ENCODE assay signal across 8 cellular contexts in genomic region chr13:19861762-19862161, GRCh38. TPM values are rescaled to one million over a fixed set of nuclear protein-coding genes. Genes with fewer than 3 reads are reported as not detected.
A peak's percentile ranks its signal among the peaks of the same experiment; 100 is the strongest.
DNase-seq lines count a peak whose midpoint lies in the region; ATAC-seq, FAIRE-seq and TF ChIP-seq lines count a peak whose summit lies in the region.

No MANE protein-coding gene starts in this region.

- no peak for FAIRE-seq in K562 (lab: Jason Lieb, UNC)

- peaks cover 51% of the 10 kb centered on the region for H3K79me2 ChIP-seq in K562 (ENCODE audit: control insufficient read depth, insufficient read depth, low read length)

- intact Hi-C loops in K562 (cut with micrococcal nuclease) (loop anchor here (5.0 to 10.0 kb wide), 2 partner anchors 77 to 101 kb away; partner anchors contain the start of gene PSPC1), transverse colon (cut with DNase I; ENCODE audit: low total_unique reads) (loop anchor here (5.0 kb wide), 1 partner anchor 96 kb away; the partner anchor contains the start of gene ZMYM2)

- no peak overlapping the region for H2AFZ ChIP-seq in K562 (ENCODE audit: low read depth, low read length)

- peak overlapping the region; percentile 92 for H3K4me2 ChIP-seq in K562 (ENCODE audit: insufficient read depth, low read length)

- H3K27ac Mint-ChIP-seq in activated T-cell treated with anti-CD3 and anti-CD28 coated beads, Interleukin-2, amount 50 U/mL, for 72 hours = peak overlapping the region; percentile 97
- peak overlapping the region; percentile 92 for H3K27ac Mint-ChIP-seq in memory B cell

- H3K36me3 ChIP-seq in K562 (ENCODE audit: control insufficient read depth, insufficient read depth, low read length) = peaks cover 17% of the 10 kb centered on the region; the same call in 2 of the 3 replicates
- H3K36me3 ChIP-seq in transverse colon = peaks cover 0 to 11% (median 1%) of the 10 kb centered on the region in 4 donors

- H3K27ac ChIP-seq in K562 (ENCODE audit: extremely low read depth, low read depth, low read length) (peak overlapping the region; percentile 86; the same call in 1 of the 3 replicates), transverse colon (peak overlapping the region; percentile 96 to 100 (median 99))

- TF ChIP-seq POLR2A in K562 (conservative IDR thresholded peaks at IDR 0.05) (no peak), transverse colon (IDR thresholded peaks at IDR 0.05) (no peak)

- H3K4me1 ChIP-seq in K562 (replicated peaks in 1 of 2; ENCODE audit: control insufficient read depth in 2 of 2, insufficient read depth in 2 of 2, low read length in 2 of 2) = peaks cover 15 to 20% of the 10 kb centered on the region in 2 experiments; a peak in 4 of 5 replicates
- peaks cover 9 to 27% (median 18%) of the 10 kb centered on the region in 4 donors for H3K4me1 ChIP-seq in transverse colon

- H3K4me3 ChIP-seq in K562 (peak overlapping the region; percentile 83), transverse colon (peak overlapping the region in 3 of 4 donors; percentile 69 to 86 (median 85))

- peaks cover 26% of the 10 kb centered on the region for H3K4me1 Mint-ChIP-seq in activated T-cell treated with anti-CD3 and anti-CD28 coated beads, Interleukin-2, amount 50 U/mL, for 72 hours (ENCODE audit: low read depth)
- peaks cover 23% of the 10 kb centered on the region for H3K4me1 Mint-ChIP-seq in memory B cell

- no peak for DNase-seq in activated T-cell treated with anti-CD3 and anti-CD28 coated beads, Interleukin-2, amount 50 U/mL, for 72 hours
- no peak for DNase-seq in activated T-cell treated with anti-CD3 and anti-CD28 coated beads, Interleukin-2, amount 50 U/mL, for 48 hours
- no peak for DNase-seq in K562 (ENCODE audit: extremely low read depth in 1 of 4, low spot score in 3 of 4)
- DNase-seq in memory B cell (ENCODE audit: low spot score in 2 of 2) = no peak
- DNase-seq in transverse colon = no peak
- no peak for DNase-seq in amniotic stem cell (lab: John Stamatoyannopoulos, UW)
- DNase-seq in hippocampal formation (lab: John Stamatoyannopoulos, UW) = no peak

- H3K9me3 Mint-ChIP-seq in activated T-cell treated with anti-CD3 and anti-CD28 coated beads, Interleukin-2, amount 50 U/mL, for 72 hours = no peaks in the 10 kb centered on the region
- no peaks in the 10 kb centered on the region for H3K9me3 Mint-ChIP-seq in memory B cell

- H3K9ac ChIP-seq in K562 (ENCODE audit: insufficient read depth in 1 of 2, low read depth in 2 of 2, low read length in 2 of 2) = peak overlapping the region in 1 of 2 experiments; percentile 79; a peak in 3 of 4 replicates

- POLR2A ChIA-PET in K562 (lab: Yijun Ruan, JAX) = interaction anchor here (0.7 to 1.1 kb wide), 3 partner anchors 9 to 23 kb away, joined by 3 read pairs; no protein-coding TSS in a partner anchor

- H3K4me3 Mint-ChIP-seq in activated T-cell treated with anti-CD3 and anti-CD28 coated beads, Interleukin-2, amount 50 U/mL, for 72 hours = peak overlapping the region; percentile 97 to 99
- peak overlapping the region; percentile 97 for H3K4me3 Mint-ChIP-seq in memory B cell

- 0% methylated on average over 4 of the region's 4 CpGs for WGBS in K562 (ENCODE audit: insufficient coverage, low coverage, missing lambda C conversion rate)
- 5 to 6% methylated on average over 3 to 4 of the region's 4 CpGs for WGBS in transverse colon (ENCODE audit: low coverage in 1 of 2), 2 donors

- in situ Hi-C loops in K562 (cut with MboI) (no loop called here), transverse colon (cut with MboI; ENCODE audit: low pct_ligation_motif_present in 1 of 4, low pct_unique_long_range_greater_than_20kb in 1 of 4, low sequenced_read_pairs in 3 of 4) (no loop called here)

- no peak for TF ChIP-seq EP300 in K562 (IDR thresholded peaks at IDR 0.05; ENCODE audit: low read length)
- TF ChIP-seq EP300 in transverse colon (IDR thresholded peaks at IDR 0.05; ENCODE audit: low read depth) = no peak

- no peaks in the 10 kb centered on the region for H3K9me1 ChIP-seq in K562 (ENCODE audit: control insufficient read depth, insufficient read depth, low read length)

- H3K36me3 Mint-ChIP-seq in activated T-cell treated with anti-CD3 and anti-CD28 coated beads, Interleukin-2, amount 50 U/mL, for 72 hours (ENCODE audit: insufficient read depth in 2 of 2) = peaks cover 10 to 19% of the 10 kb centered on the region in 2 donors
- H3K36me3 Mint-ChIP-seq in memory B cell = peaks cover 11% of the 10 kb centered on the region

- BruUV-seq in K562 (replicated peaks; lab: Mats Ljungman, UMichigan) = no TSS peak

- ATAC-seq in activated T-cell treated with anti-CD3 and anti-CD28 coated beads, Interleukin-2, amount 50 U/mL, for 72 hours (replicated peaks in 1 of 2) = no peak
- ATAC-seq in K562 (no peak), memory B cell (ENCODE audit: low read depth) (no peak), HG02885 (IDR thresholded peaks at IDR 0.05; ENCODE audit: poor library complexity, unreplicated experiment) (no peak)

- no peaks in the 10 kb centered on the region for H3K9me3 ChIP-seq in K562 (replicated peaks; ENCODE audit: control insufficient read depth, insufficient read depth, low read depth, low read length)
- no peaks in the 10 kb centered on the region for H3K9me3 ChIP-seq in transverse colon

- H3K27me3 ChIP-seq in K562 (ENCODE audit: control insufficient read depth in 2 of 2, insufficient read depth in 2 of 2, low read length in 2 of 2) (no peaks in the 10 kb centered on the region), transverse colon (no peaks in the 10 kb centered on the region)

- TF ChIP-seq CTCF in K562 (IDR thresholded peaks at IDR 0.05 in 2 of 3, conservative IDR thresholded peaks at IDR 0.05 in 1 of 3; ENCODE audit: insufficient read depth in 2 of 3, low read depth in 1 of 3, low read length in 3 of 3) = no peak
- no peak for TF ChIP-seq CTCF in transverse colon (IDR thresholded peaks at IDR 0.05)

- CTCF ChIA-PET in K562 (lab: Yijun Ruan, JAX; ENCODE audit: low intra/inter-chr PET ratio) = no interaction called here

- no peak for TF ChIP-seq RAD21 in K562 (CRISPR knock-in tag; conservative IDR thresholded peaks at IDR 0.05 in 1 of 2, IDR thresholded peaks at IDR 0.05 in 1 of 2)

- H4K20me1 ChIP-seq in K562 (replicated peaks; ENCODE audit: control insufficient read depth, insufficient read depth, low read length) = no peaks in the 10 kb centered on the region

- H3K27me3 Mint-ChIP-seq in activated T-cell treated with anti-CD3 and anti-CD28 coated beads, Interleukin-2, amount 50 U/mL, for 72 hours (ENCODE audit: low read depth) = no peaks in the 10 kb centered on the region
- no peaks in the 10 kb centered on the region for H3K27me3 Mint-ChIP-seq in memory B cell

TF ChIP-seq in K562, 482 proteins besides CTCF, POLR2A, EP300 and RAD21 (continues in another document):
- TF ChIP-seq POLR2B (IDR thresholded peaks at IDR 0.05; ENCODE audit: low read depth, partially characterized antibody) = no peak
- TF ChIP-seq ILF3 (IDR thresholded peaks at IDR 0.05; ENCODE audit: borderline replicate concordance) = no peak
- no peak for TF ChIP-seq FOXK1 (CRISPR knock-in tag; IDR thresholded peaks at IDR 0.05; ENCODE audit: borderline replicate concordance)
- TF ChIP-seq TCF3 (CRISPR knock-in tag; IDR thresholded peaks at IDR 0.05) = no peak
- no peak for TF ChIP-seq CBX1 (IDR thresholded peaks at IDR 0.05; ENCODE audit: low read depth)
- no peak for TF ChIP-seq ILK (tag; IDR thresholded peaks at IDR 0.05; ENCODE audit: borderline replicate concordance, low read depth)
- no peak for TF ChIP-seq RBBP5 (IDR thresholded peaks at IDR 0.05; ENCODE audit: borderline replicate concordance, insufficient read depth, low read length, poor library complexity, severe bottlenecking)
- no peak for TF ChIP-seq KDM2B (CRISPR knock-in tag; IDR thresholded peaks at IDR 0.05)
- no peak for TF ChIP-seq TFE3 (CRISPR knock-in tag; IDR thresholded peaks at IDR 0.05)
- peak; percentile 17 for TF ChIP-seq MEIS2 (IDR thresholded peaks at IDR 0.05; ENCODE audit: partially characterized antibody)
- TF ChIP-seq DNMT1 (IDR thresholded peaks at IDR 0.05) = no peak

RNA-seq across cellular contexts. Expression of gene ZMYM5, which starts 1.7 kb away (rescaled TPM):
- total RNA-seq in activated T-cell treated with anti-CD3 and anti-CD28 coated beads, Interleukin-2, amount 50 U/mL, for 72 hours = 10 to 100 TPM; 23.6 to 29.0 TPM
- total RNA-seq in K562 (2011; cell fraction: chromatin; rRNA removed; ENCODE audit: low replicate concordance) = 10.6 and 27.2 TPM in 2 replicates
- total RNA-seq in K562 (2011; cell fraction: nucleolus; rRNA removed) = 6.8 and 7.3 TPM in 2 replicates
- total RNA-seq in K562 (2011; cell fraction: nucleoplasm; rRNA removed) = 13.3 and 14.8 TPM in 2 replicates
- 5.0 and 5.4 TPM in 2 replicates for total RNA-seq in K562 (2014; rRNA removed)
- 11.9 and 15.8 TPM in 2 replicates for total RNA-seq in K562 (2014; rRNA removed; fragmentation: Illumina TruSeq; extraction: Trizol)
- 9.6 and 10.3 TPM in 2 replicates for total RNA-seq in K562 (2015; rRNA removed; fragmentation: Illumina TruSeq; extraction: Trizol)
- 6.8 and 7.8 TPM in 2 replicates for total RNA-seq in K562 (2021)
- 8.5 and 10.3 TPM in 2 replicates for polyA plus RNA-seq in K562 (2011; rRNA removed)
- polyA plus RNA-seq in K562 (2011; cell fraction: cytosol; rRNA removed) = 1.8 and 3.5 TPM in 2 replicates
- 3.8 and 5.3 TPM in 2 replicates for polyA plus RNA-seq in K562 (2011; cell fraction: nucleus; rRNA removed)
- 6.3 and 7.4 TPM in 2 replicates for polyA plus RNA-seq in K562 (2012)
- 10.0 and 10.3 TPM in 2 replicates for polyA plus RNA-seq in K562 (2014; fragmentation: Illumina TruSeq; extraction: Trizol)
- polyA plus RNA-seq in K562 (2014; fragmentation: Nextera tagmentation; extraction: Ambion mirVana) = 1 to 10 TPM; 6.5 to 7.7 TPM
- 6.5 and 7.2 TPM in 2 replicates for polyA plus RNA-seq in K562 (2014; rRNA removed)
- polyA minus RNA-seq in K562 (2011; rRNA and poly(A)+ RNA removed) = 10.5 and 13.6 TPM in 2 replicates
- polyA minus RNA-seq in K562 (2011; cell fraction: cytosol; rRNA and poly(A)+ RNA removed) = 3.1 and 4.0 TPM in 2 replicates
- 3.6 and 6.4 TPM in 2 replicates for polyA minus RNA-seq in K562 (2011; cell fraction: nucleus; rRNA and poly(A)+ RNA removed)
- total RNA-seq in transverse colon = 100 to 1,000 TPM in 1 of 4 donors, 10 to 100 TPM in 2, 1 to 10 TPM in 1; 4.9 to 259 (median 14.3) TPM
